In the genomic region with DNA sequence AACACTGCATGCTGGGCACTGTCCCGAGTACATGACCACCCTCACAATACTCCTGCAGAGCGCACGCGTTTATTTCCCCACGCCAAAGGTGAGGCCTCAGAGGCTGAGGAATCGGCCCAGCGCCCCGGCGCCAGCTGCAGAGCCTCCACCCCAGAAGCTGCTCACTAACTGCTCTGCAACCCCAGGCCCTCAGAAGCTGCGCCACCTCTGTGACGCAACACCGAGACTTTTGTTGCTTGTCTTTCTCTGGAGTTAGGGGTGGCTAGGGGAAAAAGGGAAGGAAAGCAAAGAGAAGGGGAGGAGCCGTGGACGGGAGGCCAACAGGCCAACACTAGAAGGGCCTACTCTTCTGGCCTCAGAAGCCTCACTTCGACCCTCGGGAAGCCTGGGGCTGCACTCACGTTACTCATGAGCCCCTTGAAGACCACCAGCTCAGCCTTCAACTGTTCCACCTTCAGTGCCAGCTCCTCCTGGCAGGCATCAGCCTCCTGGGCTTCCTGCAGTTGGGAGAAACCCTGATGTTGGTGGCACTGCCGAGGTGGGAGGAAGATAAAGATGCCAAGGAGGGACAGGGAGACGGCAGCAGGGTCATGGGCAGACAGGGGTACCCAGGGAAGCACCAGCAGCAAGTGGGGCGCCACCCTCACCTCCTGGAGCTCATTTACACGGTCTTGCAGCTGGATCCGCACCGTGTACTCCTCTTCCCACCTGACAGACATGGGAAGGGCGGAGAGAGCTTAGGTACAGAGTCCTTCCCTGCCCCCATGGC, we compare ENCODE assay signal across 10 cellular contexts. TPM values are rescaled to one million over a fixed set of nuclear protein-coding genes. Genes with fewer than 3 reads are reported as not detected.
DNase-seq lines count a peak whose midpoint lies in the region; ATAC-seq and TF ChIP-seq lines count a peak whose summit lies in the region.
"Had no signal": no experiment of that assay in that cellular context is flagged by ENCODE, and none has a peak within 500 bp of the region (broad histone marks: within the 10 kb centered on the region; RNA-seq: fewer than 3 reads in every experiment).

No MANE protein-coding gene starts in this region.

- no peaks in the 10 kb centered on the region for H3K9me3 Mint-ChIP-seq in stimulated activated memory B cell treated with anti-CD40 and anti-IgM and Interleukin-4, amounts not matched to agents 10 μg/mL and 1 μg/mL and 100 μg/mL, for 72 hours
- H3K9me3 Mint-ChIP-seq: activated naive CD4-positive, alpha-beta T cell treated with anti-CD3 and anti-CD28 coated beads, Interleukin-2, amount 50 U/mL, for 24 hours had no signal

- peak overlapping the region; percentile 63 to 95 for H3K27ac ChIP-seq in left lung
- peak overlapping the region; percentile 73 for H3K27ac ChIP-seq in upper lobe of right lung
- H3K27ac ChIP-seq: foreskin keratinocyte, WERI-Rb-1 had no signal

- no peaks in the 10 kb centered on the region for H3K27me3 Mint-ChIP-seq in stimulated activated memory B cell treated with anti-CD40 and anti-IgM and Interleukin-4, amounts not matched to agents 10 μg/mL and 1 μg/mL and 100 μg/mL, for 72 hours
- H3K27me3 Mint-ChIP-seq: activated naive CD4-positive, alpha-beta T cell treated with anti-CD3 and anti-CD28 coated beads, Interleukin-2, amount 50 U/mL, for 24 hours had no signal

- H3K27me3 ChIP-seq in left lung (no peaks in the 10 kb centered on the region), upper lobe of right lung (no peaks in the 10 kb centered on the region)
- H3K27me3 ChIP-seq: foreskin keratinocyte had no signal

- H3K4me3 Mint-ChIP-seq in stimulated activated memory B cell treated with anti-CD40 and anti-IgM and Interleukin-4, amounts not matched to agents 10 μg/mL and 1 μg/mL and 100 μg/mL, for 72 hours, result no peak overlapping the region
- H3K4me3 Mint-ChIP-seq: activated naive CD4-positive, alpha-beta T cell treated with anti-CD3 and anti-CD28 coated beads, Interleukin-2, amount 50 U/mL, for 24 hours had no signal

- H3K4me1 Mint-ChIP-seq in stimulated activated memory B cell treated with anti-CD40 and anti-IgM and Interleukin-4, amounts not matched to agents 10 μg/mL and 1 μg/mL and 100 μg/mL, for 72 hours, result peaks cover 48% of the 10 kb centered on the region

- H3K4me1 ChIP-seq in left lung (peaks cover 25 to 77% of the 10 kb centered on the region in 2 donors), upper lobe of right lung (peaks cover 44% of the 10 kb centered on the region), mucosa of descending colon (ENCODE audit: low read depth) (peaks cover 11% of the 10 kb centered on the region)

- intact Hi-C loops in left lung (cut with DNase I) (no loop called here), upper lobe of right lung (cut with DNase I) (no loop called here), mucosa of descending colon (cut with DNase I, micrococcal nuclease) (no loop called here)

- no peak overlapping the region for H3K27ac Mint-ChIP-seq in stimulated activated memory B cell treated with anti-CD40 and anti-IgM and Interleukin-4, amounts not matched to agents 10 μg/mL and 1 μg/mL and 100 μg/mL, for 72 hours

- ATAC-seq in left lung (peak; percentile 38), upper lobe of right lung (peak; percentile 55), mucosa of descending colon (no peak), HG02623 (IDR thresholded peaks at IDR 0.05; ENCODE audit: unreplicated experiment) (no peak)
- no peak for ATAC-seq in stimulated activated memory B cell treated with anti-CD40 and anti-IgM and Interleukin-4, amounts not matched to agents 10 μg/mL and 1 μg/mL and 100 μg/mL, for 72 hours
- ATAC-seq: foreskin keratinocyte had no signal

- TF ChIP-seq CTCF in left lung (IDR thresholded peaks at IDR 0.05), result no peak
- no peak for TF ChIP-seq CTCF in upper lobe of right lung (IDR thresholded peaks at IDR 0.05)
- no peak for TF ChIP-seq CTCF in mucosa of descending colon (IDR thresholded peaks at IDR 0.05)

- H3K4me3 ChIP-seq in left lung (peak overlapping the region in 1 of 2 donors; percentile 23), upper lobe of right lung (no peak overlapping the region), mucosa of descending colon (no peak overlapping the region)

- H3K36me3 Mint-ChIP-seq in stimulated activated memory B cell treated with anti-CD40 and anti-IgM and Interleukin-4, amounts not matched to agents 10 μg/mL and 1 μg/mL and 100 μg/mL, for 72 hours, result peaks cover 71% of the 10 kb centered on the region

- H3K36me3 ChIP-seq in left lung, result peaks cover 0 to 46% of the 10 kb centered on the region in 2 donors
- H3K36me3 ChIP-seq in upper lobe of right lung, result peaks cover 30% of the 10 kb centered on the region
- H3K36me3 ChIP-seq in mucosa of descending colon (ENCODE audit: low read depth), result no peaks in the 10 kb centered on the region

- H3K9me3 ChIP-seq in left lung (no peaks in the 10 kb centered on the region), upper lobe of right lung (no peaks in the 10 kb centered on the region), mucosa of descending colon (no peaks in the 10 kb centered on the region)

- DNase-seq in SKM-1 (lab: John Stamatoyannopoulos, UW; ENCODE audit: unreplicated experiment) (peak; percentile 69), left lung (peak; percentile 74 to 89), upper lobe of right lung (no peak), mucosa of descending colon (no peak)
- DNase-seq: foreskin keratinocyte, NCI-H526 treated with DMSO at 0.1 percent for 48 hours, WERI-Rb-1 had no signal

RNA-seq across cellular contexts. Expression of a gene that starts 5.4 kb away (rescaled TPM):
- total RNA-seq in left lung, result 10 to 100 TPM; 15.2 to 27.9 TPM
- 23.5 TPM for total RNA-seq in upper lobe of right lung
- 10 to 100 TPM in 1 of 3 donors, 1 to 10 TPM in 2; 3.6 to 22.4 (median 8.2) TPM for total RNA-seq in mucosa of descending colon

RNA-seq across cellular contexts. Expression of a gene that starts 16.2 kb away (rescaled TPM):
- total RNA-seq in left lung, result 1,000 to 10,000 TPM; 1,126 to 2,070 TPM
- 736 TPM for total RNA-seq in upper lobe of right lung
- 1,000 to 10,000 TPM; 1,543 to 3,034 (median 2,070) TPM for total RNA-seq in mucosa of descending colon

RNA-seq across cellular contexts. Expression of a gene that starts 17.6 kb away (rescaled TPM):
- total RNA-seq in left lung (10 to 100 TPM; 23.4 to 48.1 TPM), upper lobe of right lung (32.2 TPM), mucosa of descending colon (10 to 100 TPM; 26.1 to 32.4 (median 26.6) TPM)

RNA-seq across cellular contexts. Expression of a gene that starts 56.6 kb away (rescaled TPM):
- 10 to 100 TPM; 23.1 to 29.4 TPM for total RNA-seq in left lung
- total RNA-seq in upper lobe of right lung, result 26.7 TPM
- total RNA-seq in mucosa of descending colon, result 10 to 100 TPM; 25.5 to 47.0 (median 26.0) TPM

RNA-seq across cellular contexts. Expression of a gene that starts 56.7 kb away (rescaled TPM):
- 100 to 1,000 TPM; 159 to 171 TPM for total RNA-seq in left lung
- total RNA-seq in upper lobe of right lung, result 160 TPM
- total RNA-seq in mucosa of descending colon, result 100 to 1,000 TPM; 127 to 243 (median 149) TPM

Comparison
In these comparisons a context has a peak if more than half of its experiments do, and no peak if none do; other contexts are left out.
1. DNase-seq: peak in SKM-1 (single experiment) and left lung (2 of 2); none in upper lobe of right lung (single experiment) and mucosa of descending colon (0 of 3).
2. ATAC-seq: peak in left lung (single experiment) and upper lobe of right lung (single experiment); none in stimulated activated memory B cell treated with anti-CD40 and anti-IgM and Interleukin-4, amounts not matched to agents 10 μg/mL and 1 μg/mL and 100 μg/mL, for 72 hours (single experiment), mucosa of descending colon (single experiment) and HG02623 (single experiment).